Comparison of ENCODE assay signal across 8 cellular contexts in the genomic region with DNA sequence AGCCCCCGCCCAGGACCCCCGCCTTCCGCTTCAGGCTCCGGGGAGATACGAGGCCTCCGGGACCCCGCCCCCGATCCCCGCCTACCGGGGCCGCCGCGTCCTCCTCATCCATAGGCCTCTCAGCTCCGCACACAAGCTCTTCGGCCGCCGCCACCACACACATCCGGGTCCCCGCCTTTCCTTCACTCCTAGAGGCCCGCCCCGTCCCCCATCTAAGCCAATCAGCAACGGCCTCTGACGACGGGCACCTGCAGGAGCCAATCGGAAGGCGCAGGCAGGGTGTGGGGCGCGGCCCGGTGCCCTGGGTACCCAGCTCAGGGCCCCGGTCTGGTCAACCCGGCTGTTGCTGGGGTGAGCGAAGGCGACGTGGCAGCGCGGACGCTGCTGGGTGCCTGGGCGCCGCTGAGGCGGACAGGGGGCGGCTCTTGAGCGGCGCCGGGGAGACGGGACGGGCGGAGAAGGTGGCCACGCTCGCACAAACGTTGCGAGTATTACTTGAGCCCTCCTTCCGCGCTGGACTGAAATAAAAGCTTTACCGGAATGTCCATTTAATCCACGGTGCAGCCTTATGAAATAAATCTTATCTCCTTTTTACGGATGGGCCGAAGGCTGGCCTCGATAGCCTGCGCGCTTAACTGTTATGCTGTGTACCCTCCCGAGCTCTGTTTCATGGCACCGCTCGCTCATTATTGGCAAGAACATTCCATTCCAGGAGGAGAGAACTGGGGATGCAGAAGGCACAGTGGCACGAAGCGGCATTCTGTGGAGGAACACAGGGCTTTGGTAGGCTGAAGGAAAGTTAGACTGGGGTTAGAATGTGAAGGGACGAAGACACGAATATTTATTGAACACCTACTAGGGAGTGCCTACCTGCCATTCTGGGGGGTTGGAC. TPM values are rescaled to one million over a fixed set of nuclear protein-coding genes. Genes with fewer than 3 reads are reported as not detected.
A peak's percentile ranks its signal among the peaks of the same experiment; 100 is the strongest.
DNase-seq lines count a peak whose midpoint lies in the region; ATAC-seq and TF ChIP-seq lines count a peak whose summit lies in the region.

Gene SPRYD3, minus strand, starts transcription at position 165 of the 892 bp plus-strand sequence. Its CDS starts 57 bp downstream, at position 108.

- in situ Hi-C loops in GM18951 (cut with MboI; ENCODE audit: low sequenced_read_pairs, unreplicated experiment): no loop called here

- H3K36me3 Mint-ChIP-seq in activated B cell treated with CpG ODN at 0.5 μM for 24 hours (ENCODE audit: low read depth): peaks cover 36% of the 10 kb centered on the region

- H3K9me3 Mint-ChIP-seq in activated B cell treated with CpG ODN at 0.5 μM for 24 hours: no peaks in the 10 kb centered on the region

- peaks cover 31% of the 10 kb centered on the region for H3K4me1 Mint-ChIP-seq in activated B cell treated with CpG ODN at 0.5 μM for 24 hours

- peak; percentile 97 for TF ChIP-seq POLR2A in GM18951 (IDR thresholded peaks at IDR 0.05; ENCODE audit: extremely low read depth, insufficient read depth, insufficient read length)

- H3K27ac ChIP-seq in caudate nucleus (ENCODE audit: low read depth, low read length): peak within 1 kb of the TSS; percentile 94

- POLR2A ChIA-PET in activated B cell treated with CpG ODN at 0.5 μM for 24 hours (lab: Charles Lee): interaction anchor here (0.7 to 2.2 kb wide), 21 partner anchors 11 to 1275 kb away, joined by 3 to 28 read pairs (median 7); partner anchors contain the start of genes AAAS, CSAD, EIF4B and IGFBP6

- DNase-seq in AG08395 (ENCODE audit: low spot score) (peak; percentile 100), NCI-H345 (lab: John Stamatoyannopoulos, UW) (peak; percentile 93), activated B cell treated with CpG ODN at 0.5 μM for 24 hours (peak; percentile 98), caudate nucleus (lab: John Stamatoyannopoulos, UW) (peak; percentile 64 to 99 (median 97)), iris pigment epithelial cell (ENCODE audit: low read depth) (peak; percentile 97)
- peak; percentile 93 for DNase-seq in stimulated activated CD4-positive, alpha-beta T cell treated with anti-CD3 and anti-CD28 coated beads, Interleukin-12 subunit alpha, Interleukin-12 subunit beta, amount 100 ng/mL, for 4 hours

- peak within 1 kb of the TSS; percentile 87 for H3K27ac Mint-ChIP-seq in activated B cell treated with CpG ODN at 0.5 μM for 24 hours

- intact Hi-C loops in activated B cell treated with CpG ODN at 0.5 μM for 24 hours (cut with micrococcal nuclease): loop anchor here (1.0 to 10.0 kb wide), 5 partner anchors 20 to 245 kb away; partner anchors contain the start of genes AAAS, CSAD, EIF4B and ZNF740

- ATAC-seq in HG03196 (IDR thresholded peaks at IDR 0.05; ENCODE audit: unreplicated experiment) (peak; percentile 98), activated B cell treated with CpG ODN at 0.5 μM for 24 hours (ENCODE audit: low read depth) (peak; percentile 98)

- peak within 1 kb of the TSS; percentile 92 for H3K4me3 Mint-ChIP-seq in activated B cell treated with CpG ODN at 0.5 μM for 24 hours

- no peaks in the 10 kb centered on the region for H3K27me3 Mint-ChIP-seq in activated B cell treated with CpG ODN at 0.5 μM for 24 hours

- no peak for TF ChIP-seq CTCF in activated B cell treated with CpG ODN at 0.5 μM for 24 hours (IDR thresholded peaks at IDR 0.05)

- CTCF ChIA-PET in activated B cell treated with CpG ODN at 0.5 μM for 24 hours (lab: Charles Lee): interaction anchor here (1.1 to 8.7 kb wide), 5 partner anchors 14 to 134 kb away, joined by 3 to 77 read pairs (median 4); no protein-coding TSS in a partner anchor

RNA-seq across cellular contexts. Expression of gene SPRYD3, which starts in this region (rescaled TPM):
- 32.5 and 33.9 TPM in 2 replicates for total RNA-seq in activated B cell treated with CpG ODN at 0.5 μM for 24 hours

Comparison
In these comparisons a context has a peak if more than half of its experiments do, and no peak if none do; other contexts are left out.
1. Peak in every context shown above with its lines: DNase-seq, ATAC-seq and H3K27ac ChIP-seq.